ENCODE assay signal across 23 cellular contexts in genomic region chr21:17498586-17498985, GRCh38. TPM values are rescaled to one million over a fixed set of nuclear protein-coding genes. Genes with fewer than 3 reads are reported as not detected.
DNase-seq lines count a peak whose midpoint lies in the region; ATAC-seq, FAIRE-seq and TF ChIP-seq lines count a peak whose summit lies in the region.
"Had no signal": no experiment of that assay in that cellular context is flagged by ENCODE, and none has a peak within 500 bp of the region (broad histone marks: within the 10 kb centered on the region; RNA-seq: fewer than 3 reads in every experiment).

No MANE protein-coding gene starts in this region.

- TF ChIP-seq POLR2A in HepG2 (IDR thresholded peaks at IDR 0.05; ENCODE audit: insufficient read depth in 1 of 2, low read depth in 2 of 2, low read length in 2 of 2) = no peak
- no peak for TF ChIP-seq POLR2A in right lobe of liver (IDR thresholded peaks at IDR 0.05)
- TF ChIP-seq POLR2A in thyroid gland (IDR thresholded peaks at IDR 0.05) = no peak

- H3K4me3 Mint-ChIP-seq in activated CD8-positive, alpha-beta T cell treated with anti-CD3 and anti-CD28 coated beads for 36 hours = no peak overlapping the region
- H3K4me3 Mint-ChIP-seq: CD4-positive, alpha-beta memory T cell; T-cell had no signal

- POLR2A ChIA-PET in HepG2 (lab: Yijun Ruan, JAX) (no interaction called here), PC-9 (lab: Charles Lee; ENCODE audit: unreplicated experiment) (no interaction called here)
- POLR2A ChIA-PET in activated CD8-positive, alpha-beta T cell treated with anti-CD3 and anti-CD28 coated beads for 36 hours (lab: Charles Lee) = no interaction called here

- TF ChIP-seq EP300 in HepG2 (IDR thresholded peaks at IDR 0.05; ENCODE audit: low read depth in 2 of 2, low read length in 2 of 2) (no peak), HepG2 (CRISPR knock-in tag; IDR thresholded peaks at IDR 0.05; ENCODE audit: borderline replicate concordance) (no peak)

- in situ Hi-C loops in HepG2 (cut with HindIII; ENCODE audit: extremely low pct_ligation_motif_present, low pct_unique_long_range_greater_than_20kb) = no loop called here

- no peak for TF ChIP-seq RAD21 in HepG2 (CRISPR knock-in tag; IDR thresholded peaks at IDR 0.05)

- intact Hi-C loops in HepG2 (cut with micrococcal nuclease; ENCODE audit: unreplicated experiment) = no loop called here
- intact Hi-C loops in right lobe of liver (cut with DNase I) = no loop called here
- intact Hi-C loops in PC-9 (cut with micrococcal nuclease; ENCODE audit: unreplicated experiment) = no loop called here
- intact Hi-C loops in thyroid gland (cut with DNase I) = no loop called here
- intact Hi-C loops in activated CD8-positive, alpha-beta T cell treated with anti-CD3 and anti-CD28 coated beads for 36 hours (cut with micrococcal nuclease) = no loop called here
- intact Hi-C loops in head of caudate nucleus (cut with DNase I) = no loop called here

- peaks cover 43% of the 10 kb centered on the region for H3F3A ChIP-seq in PC-9 (ENCODE audit: insufficient read depth, low read depth)

- H3K9ac ChIP-seq in HepG2 (ENCODE audit: insufficient read depth, low read depth, low read length) = no peak overlapping the region

- H3K4me2 ChIP-seq in HepG2 (ENCODE audit: low read depth, low read length) (no peak overlapping the region), PC-9 (peak overlapping the region; percentile 36; the same call in 1 of the 2 replicates)

- no peak for TF ChIP-seq CTCF in HepG2 (CRISPR knock-in tag; IDR thresholded peaks at IDR 0.05)
- TF ChIP-seq CTCF in right lobe of liver (IDR thresholded peaks at IDR 0.05) = no peak
- no peak for TF ChIP-seq CTCF in PC-9 (conservative IDR thresholded peaks at IDR 0.05)
- TF ChIP-seq CTCF in thyroid gland (IDR thresholded peaks at IDR 0.05) = no peak
- no peak for TF ChIP-seq CTCF in activated CD8-positive, alpha-beta T cell treated with anti-CD3 and anti-CD28 coated beads for 36 hours (IDR thresholded peaks at IDR 0.05)

- DNase-seq in HepG2 (ENCODE audit: low spot score) (no peak), right lobe of liver (no peak), NCI-H345 (lab: John Stamatoyannopoulos, UW) (peak; percentile 14), PC-9 (peak in 1 of 2 experiments; percentile 70), thyroid gland (no peak), head of caudate nucleus (no peak), cerebellar nuclear complex (lab: John Stamatoyannopoulos, UW) (no peak)
- no peak for DNase-seq in activated CD8-positive, alpha-beta T cell treated with anti-CD3 and anti-CD28 coated beads for 36 hours
- DNase-seq: C1 segment of cervical spinal cord; CD4-positive, alpha-beta memory T cell; DMS 273 treated with DMSO at 0.1 percent for 48 hours; DND-41; NCI-H1092; NCI-H1417 treated with DMSO at 0.1 percent for 48 hours; NCI-H1694 treated with DMSO at 0.1 percent for 48 hours; NCI-H2107; NCI-H226; PC-3; Right ventricle myocardium superior; T-cell had no signal

- no peaks in the 10 kb centered on the region for H3K9me3 Mint-ChIP-seq in activated CD8-positive, alpha-beta T cell treated with anti-CD3 and anti-CD28 coated beads for 36 hours
- H3K9me3 Mint-ChIP-seq: T-cell had no signal

- H3K4me1 Mint-ChIP-seq in activated CD8-positive, alpha-beta T cell treated with anti-CD3 and anti-CD28 coated beads for 36 hours (ENCODE audit: low read depth) = peaks cover 3% of the 10 kb centered on the region
- H3K4me1 Mint-ChIP-seq: CD4-positive, alpha-beta memory T cell; T-cell had no signal

- no peak overlapping the region for H2AFZ ChIP-seq in HepG2 (ENCODE audit: low read length)
- H2AFZ ChIP-seq in PC-9 = no peak overlapping the region

- no peaks in the 10 kb centered on the region for H3K36me3 ChIP-seq in HepG2 (replicated peaks in 1 of 2; ENCODE audit: control insufficient read depth in 1 of 2, insufficient read depth in 2 of 2, low read length in 2 of 2)
- no peaks in the 10 kb centered on the region for H3K36me3 ChIP-seq in right lobe of liver
- H3K36me3 ChIP-seq in PC-9 (ENCODE audit: low read depth) = no peaks in the 10 kb centered on the region
- no peaks in the 10 kb centered on the region for H3K36me3 ChIP-seq in thyroid gland

- no peaks in the 10 kb centered on the region for H3K79me2 ChIP-seq in HepG2 (ENCODE audit: insufficient read depth, low read length)
- H3K79me2 ChIP-seq in PC-9 (ENCODE audit: low read depth) = no peaks in the 10 kb centered on the region

- FAIRE-seq in HepG2 (lab: Jason Lieb, UNC) = no peak
- FAIRE-seq: GM12892, H54 had no signal

- WGBS in HepG2 (ENCODE audit: low lambda C conversion rate) = 74% methylated on average over 2 of the region's 2 CpGs
- 32% methylated on average over 2 of the region's 2 CpGs for WGBS in right lobe of liver (ENCODE audit: insufficient coverage, low coverage, low lambda C conversion rate, missing lambda C conversion rate)
- WGBS in thyroid gland, 2 donors = 26 to 33% methylated on average over 2 of the region's 2 CpGs

- no peaks in the 10 kb centered on the region for H3K27me3 ChIP-seq in HepG2 (ENCODE audit: control insufficient read depth in 1 of 2, insufficient read depth in 2 of 2, low read length in 2 of 2)
- H3K27me3 ChIP-seq in right lobe of liver = no peaks in the 10 kb centered on the region
- H3K27me3 ChIP-seq in PC-9 (ENCODE audit: insufficient read depth, low read depth) = no peaks in the 10 kb centered on the region
- no peaks in the 10 kb centered on the region for H3K27me3 ChIP-seq in thyroid gland

- no peaks in the 10 kb centered on the region for H3K36me3 Mint-ChIP-seq in activated CD8-positive, alpha-beta T cell treated with anti-CD3 and anti-CD28 coated beads for 36 hours (ENCODE audit: low read depth)
- H3K36me3 Mint-ChIP-seq: CD4-positive, alpha-beta memory T cell; T-cell had no signal

- CTCF ChIA-PET in HepG2 (lab: Yijun Ruan, JAX; ENCODE audit: low intra/inter-chr PET ratio, low total read pairs) = no interaction called here
- CTCF ChIA-PET in PC-9 (lab: Charles Lee) = no interaction called here
- CTCF ChIA-PET in activated CD8-positive, alpha-beta T cell treated with anti-CD3 and anti-CD28 coated beads for 36 hours (lab: Charles Lee) = no interaction called here

- H3K4me3 ChIP-seq in HepG2 (replicated peaks in 1 of 3; ENCODE audit: insufficient read depth in 1 of 3, low read depth in 2 of 3, low read length in 3 of 3) (no peak overlapping the region), right lobe of liver (no peak overlapping the region), PC-9 (no peak overlapping the region), thyroid gland (replicated peaks in 1 of 3) (no peak overlapping the region)

- no TSS peak for BruUV-seq in HepG2 (replicated peaks; lab: Mats Ljungman, UMichigan)
- no TSS peak for BruUV-seq in PC-9 (replicated peaks; lab: Mats Ljungman, UMichigan)

- no peaks in the 10 kb centered on the region for H3K9me3 ChIP-seq in HepG2 (ENCODE audit: low read length)
- no peaks in the 10 kb centered on the region for H3K9me3 ChIP-seq in right lobe of liver
- no peaks in the 10 kb centered on the region for H3K9me3 ChIP-seq in PC-9 (ENCODE audit: insufficient read depth, low read depth)
- H3K9me3 ChIP-seq in thyroid gland = no peaks in the 10 kb centered on the region

- peaks cover 92% of the 10 kb centered on the region for H3K4me1 ChIP-seq in HepG2 (ENCODE audit: insufficient read depth, low read length)
- H3K4me1 ChIP-seq in right lobe of liver = peaks cover 0 to 11% (median 2%) of the 10 kb centered on the region in 4 donors
- peaks cover 51% of the 10 kb centered on the region for H3K4me1 ChIP-seq in PC-9 (replicated peaks; ENCODE audit: insufficient read depth)
- H3K4me1 ChIP-seq in thyroid gland = peaks cover 7 to 9% of the 10 kb centered on the region in 2 donors

- no peak overlapping the region for H3K27ac Mint-ChIP-seq in activated CD8-positive, alpha-beta T cell treated with anti-CD3 and anti-CD28 coated beads for 36 hours
- H3K27ac Mint-ChIP-seq: CD4-positive, alpha-beta memory T cell; T-cell had no signal

- peaks cover 26% of the 10 kb centered on the region for H3K27me3 Mint-ChIP-seq in activated CD8-positive, alpha-beta T cell treated with anti-CD3 and anti-CD28 coated beads for 36 hours

- H3K27ac ChIP-seq in HepG2 (ENCODE audit: extremely low read length, insufficient read depth, low read length) (peak overlapping the region; percentile 27), right lobe of liver (no peak overlapping the region), PC-9 (no peak overlapping the region), thyroid gland (peak overlapping the region; percentile 26 to 54 (median 52))
- H3K27ac ChIP-seq: HL-60 had no signal

- ATAC-seq in HepG2 (no peak), right lobe of liver (no peak)
- no peak for ATAC-seq in activated CD8-positive, alpha-beta T cell treated with anti-CD3 and anti-CD28 coated beads for 36 hours
- ATAC-seq: PC-3, T-cell had no signal

- H3K9me2 ChIP-seq in PC-9 (ENCODE audit: insufficient read depth) = no peaks in the 10 kb centered on the region

- H4K20me1 ChIP-seq in HepG2 (ENCODE audit: insufficient read depth, low read length) (no peaks in the 10 kb centered on the region), PC-9 (ENCODE audit: insufficient read depth) (no peaks in the 10 kb centered on the region)

RNA-seq across cellular contexts. Expression of gene CXADR, which starts 14.3 kb away (rescaled TPM):
- total RNA-seq in HepG2 (2016; rRNA removed; fragmentation: Illumina TruSeq; extraction: Trizol) (57.0 and 86.8 TPM in 2 replicates), right lobe of liver (10 to 100 TPM; 22.9 to 48.4 (median 30.5) TPM), PC-9 (2021) (12.7 and 21.7 TPM in 2 replicates), thyroid gland (10 to 100 TPM; 39.9 to 75.4 (median 62.9) TPM)
- 14.2 and 17.8 TPM in 2 replicates for total RNA-seq in HepG2 (2016; cell fraction: cytosol; rRNA removed; fragmentation: Illumina TruSeq; extraction: Trizol; ENCODE audit: low read depth)
- 62.4 and 88.2 TPM in 2 replicates for total RNA-seq in HepG2 (2016; cell fraction: insoluble cytoplasmic fraction; rRNA removed; fragmentation: Illumina TruSeq; extraction: Trizol)
- total RNA-seq in HepG2 (2016; cell fraction: membrane; rRNA removed; fragmentation: Illumina TruSeq; extraction: Trizol) = 25.0 and 25.5 TPM in 2 replicates
- 97.8 and 106 TPM in 2 replicates for total RNA-seq in HepG2 (2016; cell fraction: nucleus; rRNA removed; fragmentation: Illumina TruSeq; extraction: Trizol)
- 99.1 and 110 TPM in 2 replicates for polyA plus RNA-seq in HepG2 (2011; rRNA removed)
- 56.1 and 93.3 TPM in 2 replicates for polyA plus RNA-seq in HepG2 (2011; cell fraction: cytosol; rRNA removed)
- 22.6 and 33.0 TPM in 2 replicates for polyA plus RNA-seq in HepG2 (2011; cell fraction: nucleus; rRNA removed)
- polyA plus RNA-seq in HepG2 (2012) = 106 and 129 TPM in 2 replicates
- polyA plus RNA-seq in HepG2 (2016; cell fraction: cytosol; fragmentation: Illumina TruSeq; extraction: Trizol; ENCODE audit: low read depth) = 4.7 and 5.7 TPM in 2 replicates
- 32.4 and 34.8 TPM in 2 replicates for polyA plus RNA-seq in HepG2 (2016; cell fraction: insoluble cytoplasmic fraction; fragmentation: Illumina TruSeq; extraction: Trizol; ENCODE audit: low read depth)
- polyA plus RNA-seq in HepG2 (2016; cell fraction: membrane; fragmentation: Illumina TruSeq; extraction: Trizol; ENCODE audit: low read depth) = 8.7 and 9.3 TPM in 2 replicates
- polyA plus RNA-seq in HepG2 (2016; cell fraction: nucleus; fragmentation: Illumina TruSeq; extraction: Trizol; ENCODE audit: insufficient read depth, low read depth) = 64.8 and 73.1 TPM in 2 replicates
- 48.0 and 115 TPM in 2 replicates for polyA minus RNA-seq in HepG2 (2011; rRNA and poly(A)+ RNA removed; ENCODE audit: low replicate concordance)
- polyA minus RNA-seq in HepG2 (2011; cell fraction: cytosol; rRNA and poly(A)+ RNA removed) = 120 and 127 TPM in 2 replicates
- polyA minus RNA-seq in HepG2 (2011; cell fraction: nucleus; rRNA and poly(A)+ RNA removed) = 218 and 225 TPM in 2 replicates
- under 1 TPM; 0.20 to 0.29 TPM for total RNA-seq in activated CD8-positive, alpha-beta T cell treated with anti-CD3 and anti-CD28 coated beads for 36 hours

Comparison
In these comparisons a context has a peak if more than half of its experiments do, and no peak if none do; other contexts are left out.
1. H3K27ac ChIP-seq: peak in HepG2 (single experiment) and thyroid gland (3 of 3); none in right lobe of liver (0 of 3) and PC-9 (single experiment).
2. RNA of gene CXADR, which starts 14.3 kb away (total RNA-seq): 14.2 to 106 TPM in HepG2, 39.9 to 75.4 TPM in thyroid gland, 22.9 to 48.4 TPM in right lobe of liver and 12.7 to 21.7 TPM in PC-9; 0.20 to 0.29 TPM in activated CD8-positive, alpha-beta T cell treated with anti-CD3 and anti-CD28 coated beads for 36 hours; every median in the first group is over 10 times any median in the second.